In genomic region chr16:81939164-81940067, GRCh38 we compare ENCODE assay signal across 16 cellular contexts.
DNase-seq lines count a peak whose midpoint lies in the region; ATAC-seq, FAIRE-seq and TF ChIP-seq lines count a peak whose summit lies in the region.
"Had no signal": no experiment of that assay in that cellular context is flagged by ENCODE, and none has a peak within 500 bp of the region (broad histone marks: within the 10 kb centered on the region; RNA-seq: fewer than 3 reads in every experiment).

No MANE protein-coding gene starts in this region.

- DNase-seq in left ventricle myocardium superior (no peak), Right ventricle myocardium superior (no peak), NCI-H345 treated with DMSO at 0.1 percent for 48 hours (lab: John Stamatoyannopoulos, UW; ENCODE audit: unreplicated experiment) (peak; percentile 44), endothelial cell of umbilical vein (ENCODE audit: low read depth, low spot score) (peak; percentile 12), MG63 (no peak)
- DNase-seq in stimulated activated naive CD4-positive, alpha-beta T cell treated with Interleukin-2 at 50 U/mL for 16 hours (lab: John Stamatoyannopoulos, UW), result no peak
- DNase-seq: activated CD4-positive, alpha-beta T cell treated with anti-CD3 and anti-CD28 coated beads, Interleukin-2, amount 50 U/mL, for 48 hours; activated gamma-delta T cell; body of pancreas; GDM1; MM.1S; substantia nigra; T-helper 17 cell had no signal

- peak; percentile 5 to 19 for TF ChIP-seq CTCF in endothelial cell of umbilical vein (IDR thresholded peaks at IDR 0.05; ENCODE audit: extremely low read depth in 1 of 2, insufficient read depth in 1 of 2, low read depth in 1 of 2, low read length in 2 of 2)

- H3K9me3 ChIP-seq in endothelial cell of umbilical vein (replicated peaks; ENCODE audit: control insufficient read depth, insufficient read depth, low read length), result no peaks in the 10 kb centered on the region
- no peaks in the 10 kb centered on the region for H3K9me3 ChIP-seq in MG63
- H3K9me3 ChIP-seq: body of pancreas, right atrium auricular region had no signal

- peak overlapping the region; percentile 53 for H3K27ac Mint-ChIP-seq in stimulated activated memory B cell treated with anti-CD40 and anti-IgM and Interleukin-4, amounts not matched to agents 10 μg/mL and 1 μg/mL and 100 μg/mL, for 72 hours
- H3K27ac Mint-ChIP-seq: T-helper 17 cell had no signal

- H3K4me3 ChIP-seq in endothelial cell of umbilical vein (replicated peaks in 1 of 3; ENCODE audit: insufficient read depth in 1 of 3, low read depth in 1 of 3, low read length in 3 of 3) (no peak overlapping the region), MG63 (no peak overlapping the region)
- H3K4me3 ChIP-seq: body of pancreas, right atrium auricular region had no signal

- H3K9ac ChIP-seq in endothelial cell of umbilical vein (replicated peaks; ENCODE audit: extremely low read depth, insufficient read depth, low read length), result no peak overlapping the region

- H4K20me1 ChIP-seq in endothelial cell of umbilical vein (replicated peaks; ENCODE audit: control insufficient read depth, extremely low read depth, insufficient read depth, low read length), result no peaks in the 10 kb centered on the region

- no peak for TF ChIP-seq POLR2A in endothelial cell of umbilical vein (IDR thresholded peaks at IDR 0.05; ENCODE audit: low read depth, low read length)

- H3K27me3 ChIP-seq in endothelial cell of umbilical vein (ENCODE audit: control insufficient read depth in 2 of 2, insufficient read depth in 2 of 2, low read length in 2 of 2) (no peaks in the 10 kb centered on the region), MG63 (no peaks in the 10 kb centered on the region)
- H3K27me3 ChIP-seq: right atrium auricular region had no signal

- CTCF ChIA-PET in endothelial cell of umbilical vein (lab: Charles Lee), result interaction anchor here (0.5 to 8.5 kb wide), 13 partner anchors 12 to 405 kb away, joined by 3 to 171 read pairs (median 7); partner anchors contain the start of gene MPHOSPH6

- H3K4me3 Mint-ChIP-seq in stimulated activated memory B cell treated with anti-CD40 and anti-IgM and Interleukin-4, amounts not matched to agents 10 μg/mL and 1 μg/mL and 100 μg/mL, for 72 hours, result no peak overlapping the region
- H3K4me3 Mint-ChIP-seq: T-helper 17 cell had no signal

- H3K9me3 Mint-ChIP-seq in stimulated activated memory B cell treated with anti-CD40 and anti-IgM and Interleukin-4, amounts not matched to agents 10 μg/mL and 1 μg/mL and 100 μg/mL, for 72 hours, result no peaks in the 10 kb centered on the region

- H2AFZ ChIP-seq in endothelial cell of umbilical vein (ENCODE audit: low read depth, low read length), result no peak overlapping the region

- no peaks in the 10 kb centered on the region for H3K9me1 ChIP-seq in endothelial cell of umbilical vein (replicated peaks; ENCODE audit: control insufficient read depth, extremely low read depth, insufficient read depth, low read length)

- POLR2A ChIA-PET in endothelial cell of umbilical vein (lab: Charles Lee), result no interaction called here

- BruUV-seq in endothelial cell of umbilical vein (replicated peaks; lab: Mats Ljungman, UMichigan), result no TSS peak

- dilution Hi-C loops in endothelial cell of umbilical vein (cut with MboI; ENCODE audit: extremely low pct_ligation_motif_present, low sequenced_read_pairs), result no loop called here

- H3K4me1 Mint-ChIP-seq in stimulated activated memory B cell treated with anti-CD40 and anti-IgM and Interleukin-4, amounts not matched to agents 10 μg/mL and 1 μg/mL and 100 μg/mL, for 72 hours, result no peaks in the 10 kb centered on the region

- H3K4me1 ChIP-seq in endothelial cell of umbilical vein (ENCODE audit: control insufficient read depth, extremely low read depth, insufficient read depth, low read length), result no peaks in the 10 kb centered on the region
- H3K4me1 ChIP-seq: right atrium auricular region had no signal

- no peak overlapping the region for H3K4me2 ChIP-seq in endothelial cell of umbilical vein (ENCODE audit: insufficient read depth, low read length)

- no peak overlapping the region for H3K27ac ChIP-seq in endothelial cell of umbilical vein (ENCODE audit: insufficient read depth, low read depth, low read length)
- H3K27ac ChIP-seq: body of pancreas, right atrium auricular region had no signal

- ATAC-seq in left ventricle myocardium superior (peak; percentile 29), Right ventricle myocardium superior (ENCODE audit: poor library complexity) (no peak), GM19023 (IDR thresholded peaks at IDR 0.05; ENCODE audit: unreplicated experiment) (no peak)
- no peak for ATAC-seq in stimulated activated memory B cell treated with anti-CD40 and anti-IgM and Interleukin-4, amounts not matched to agents 10 μg/mL and 1 μg/mL and 100 μg/mL, for 72 hours
- ATAC-seq: body of pancreas, T-helper 17 cell had no signal

- no peaks in the 10 kb centered on the region for H3K36me3 ChIP-seq in endothelial cell of umbilical vein (ENCODE audit: control insufficient read depth in 2 of 2, extremely low read depth in 1 of 2, insufficient read depth in 2 of 2, low read length in 2 of 2)
- H3K36me3 ChIP-seq in MG63, result no peaks in the 10 kb centered on the region

- intact Hi-C loops in left ventricle myocardium superior (cut with micrococcal nuclease) (no loop called here), Right ventricle myocardium superior (cut with DNase I) (loop anchor here (2.0 kb wide), 1 partner anchor 291 kb away; no protein-coding TSS in a partner anchor), endothelial cell of umbilical vein (cut with micrococcal nuclease) (loop anchor here (1.0 to 10.0 kb wide), 3 partner anchors 49 to 515 kb away; no protein-coding TSS in a partner anchor)

- peaks cover 81% of the 10 kb centered on the region for H3K36me3 Mint-ChIP-seq in stimulated activated memory B cell treated with anti-CD40 and anti-IgM and Interleukin-4, amounts not matched to agents 10 μg/mL and 1 μg/mL and 100 μg/mL, for 72 hours

- FAIRE-seq in endothelial cell of umbilical vein (lab: Jason Lieb, UNC), result no peak

- no peaks in the 10 kb centered on the region for H3K79me2 ChIP-seq in endothelial cell of umbilical vein (ENCODE audit: control insufficient read depth, insufficient read depth, low read length)

- no peaks in the 10 kb centered on the region for H3K27me3 Mint-ChIP-seq in stimulated activated memory B cell treated with anti-CD40 and anti-IgM and Interleukin-4, amounts not matched to agents 10 μg/mL and 1 μg/mL and 100 μg/mL, for 72 hours

TF ChIP-seq in endothelial cell of umbilical vein, 7 proteins besides CTCF, POLR2A, EP300 and RAD21:
- TF ChIP-seq JUN (IDR thresholded peaks at IDR 0.05; ENCODE audit: borderline replicate concordance, insufficient read depth, insufficient read length, low read depth) (no peak), EZH2 (IDR thresholded peaks at IDR 0.05; ENCODE audit: borderline replicate concordance, low read depth, low read length, severe bottlenecking) (no peak), POLR2AphosphoS5 (IDR thresholded peaks at IDR 0.05; ENCODE audit: insufficient read depth, low read depth, low read length) (no peak), GATA2 (IDR thresholded peaks at IDR 0.05; ENCODE audit: insufficient read depth, insufficient read length, low read depth, low read length) (no peak), MYC (IDR thresholded peaks at IDR 0.05; ENCODE audit: low read depth, low read length) (no peak), FOS (IDR thresholded peaks at IDR 0.05; ENCODE audit: borderline replicate concordance, insufficient read depth, low read length) (no peak)
- TF ChIP-seq, protein P1, sequence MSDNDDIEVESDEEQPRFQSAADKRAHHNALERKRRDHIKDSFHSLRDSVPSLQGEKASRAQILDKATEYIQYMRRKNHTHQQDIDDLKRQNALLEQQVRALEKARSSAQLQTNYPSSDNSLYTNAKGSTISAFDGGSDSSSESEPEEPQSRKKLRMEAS (IDR thresholded peaks at IDR 0.05; ENCODE audit: insufficient read depth, insufficient read length), result no peak

Comparison
In these comparisons a context has a peak if more than half of its experiments do, and no peak if none do; other contexts are left out.
1. DNase-seq: peak in NCI-H345 treated with DMSO at 0.1 percent for 48 hours (single experiment) and endothelial cell of umbilical vein (single experiment); none in left ventricle myocardium superior (single experiment), Right ventricle myocardium superior (single experiment), MG63 (single experiment) and stimulated activated naive CD4-positive, alpha-beta T cell treated with Interleukin-2 at 50 U/mL for 16 hours (single experiment).